Comparison of ENCODE assay signal across 13 cellular contexts in genomic region chr6:137819740-137820139, GRCh38. TPM values are rescaled to one million over a fixed set of nuclear protein-coding genes. Genes with fewer than 3 reads are reported as not detected.
DNase-seq lines count a peak whose midpoint lies in the region; ATAC-seq, FAIRE-seq and TF ChIP-seq lines count a peak whose summit lies in the region.
"Had no signal": no experiment of that assay in that cellular context is flagged by ENCODE, and none has a peak within 500 bp of the region (broad histone marks: within the 10 kb centered on the region; RNA-seq: fewer than 3 reads in every experiment).

No MANE protein-coding gene starts in this region.

- no peaks in the 10 kb centered on the region for H3K79me2 ChIP-seq in GM12878 (ENCODE audit: control insufficient read depth, insufficient read depth, low read length)

- BruUV-seq in GM12878 (replicated peaks; lab: Mats Ljungman, UMichigan) = no TSS peak

- H3K27me3 Mint-ChIP-seq in activated T-cell treated with anti-CD3 and anti-CD28 coated beads, Interleukin-2, amount 50 U/mL, for 72 hours (ENCODE audit: low read depth) = no peaks in the 10 kb centered on the region
- no peaks in the 10 kb centered on the region for H3K27me3 Mint-ChIP-seq in stimulated activated naive CD8-positive, alpha-beta T cell treated with anti-CD3 and anti-CD28 coated beads, Interleukin-15, Interleukin-2, amounts not matched to agents 100 ng/mL and 50 ng/mL, for 24 hours

- CTCF ChIA-PET in GM12878 (lab: Yijun Ruan, JAX) = interaction anchor here (1.1 to 1.7 kb wide), 2 partner anchors 20 to 33 kb away, joined by 3 to 10 read pairs; no protein-coding TSS in a partner anchor

- H3K36me3 Mint-ChIP-seq in activated T-cell treated with anti-CD3 and anti-CD28 coated beads, Interleukin-2, amount 50 U/mL, for 72 hours (ENCODE audit: insufficient read depth in 2 of 2) = peaks cover 0 to 8% of the 10 kb centered on the region in 2 donors
- H3K36me3 Mint-ChIP-seq in stimulated activated naive CD8-positive, alpha-beta T cell treated with anti-CD3 and anti-CD28 coated beads, Interleukin-15, Interleukin-2, amounts not matched to agents 100 ng/mL and 50 ng/mL, for 24 hours (ENCODE audit: low read depth) = peaks cover 9% of the 10 kb centered on the region

- H3K9ac ChIP-seq in GM12878 (ENCODE audit: control insufficient read depth, insufficient read depth, low read length) = no peak overlapping the region

- peak overlapping the region; percentile 38 to 77 for H3K4me3 Mint-ChIP-seq in activated T-cell treated with anti-CD3 and anti-CD28 coated beads, Interleukin-2, amount 50 U/mL, for 72 hours
- H3K4me3 Mint-ChIP-seq in stimulated activated naive CD8-positive, alpha-beta T cell treated with anti-CD3 and anti-CD28 coated beads, Interleukin-15, Interleukin-2, amounts not matched to agents 100 ng/mL and 50 ng/mL, for 24 hours = peak overlapping the region; percentile 58

- peak overlapping the region; percentile 51 for H3K4me2 ChIP-seq in GM12878 (ENCODE audit: control insufficient read depth, insufficient read depth)

- TF ChIP-seq POLR2A in GM12878 (IDR thresholded peaks at IDR 0.05; ENCODE audit: low read depth, low read length) = no peak

- RAD21 ChIA-PET in GM12878 (lab: Charles Lee; ENCODE audit: unreplicated experiment) = interaction anchor here (0.5 to 4.2 kb wide), 9 partner anchors 9 to 111 kb away, joined by 3 to 12 read pairs (median 5); no protein-coding TSS in a partner anchor

- DNase-seq in activated T-cell treated with anti-CD3 and anti-CD28 coated beads, Interleukin-2, amount 50 U/mL, for 72 hours = peak; percentile 31 to 53
- DNase-seq in activated T-cell treated with anti-CD3 and anti-CD28 coated beads, Interleukin-2, amount 50 U/mL, for 48 hours = no peak
- DNase-seq in GM12878 (ENCODE audit: low read depth, low spot score) = peak; percentile 59
- DNase-seq in upper lobe of right lung = no peak
- no peak for DNase-seq in small intestine
- DNase-seq: midbrain, NCI-H1930 had no signal

- no peaks in the 10 kb centered on the region for H3K27me3 ChIP-seq in GM12878 (replicated peaks in 1 of 2; ENCODE audit: control insufficient read depth in 2 of 2, insufficient read depth in 2 of 2, low read length in 1 of 2)
- no peaks in the 10 kb centered on the region for H3K27me3 ChIP-seq in upper lobe of right lung
- H3K27me3 ChIP-seq in small intestine (ENCODE audit: control insufficient read depth in 2 of 2, insufficient read depth in 2 of 2, low read length in 2 of 2) = no peaks in the 10 kb centered on the region

- SMC1A ChIA-PET in GM12878 (lab: Charles Lee; ENCODE audit: uncharacterized antibody, unreplicated experiment) = interaction anchor here (0.7 to 2.9 kb wide), 11 partner anchors 8 to 112 kb away, joined by 3 to 23 read pairs (median 5); partner anchors contain the start of gene TNFAIP3

- no peak for TF ChIP-seq CTCF in GM12878 (IDR thresholded peaks at IDR 0.05 in 2 of 3, conservative IDR thresholded peaks at IDR 0.05 in 1 of 3; ENCODE audit: control insufficient read depth in 2 of 3, extremely low read depth in 1 of 3, insufficient read depth in 1 of 3, low read depth in 3 of 3, low read length in 3 of 3)
- TF ChIP-seq CTCF in upper lobe of right lung (IDR thresholded peaks at IDR 0.05) = no peak

- peaks cover 29% of the 10 kb centered on the region for H3K4me1 ChIP-seq in GM12878 (ENCODE audit: control insufficient read depth, insufficient read depth, low read length)
- H3K4me1 ChIP-seq in upper lobe of right lung = peaks cover 33% of the 10 kb centered on the region
- no peaks in the 10 kb centered on the region for H3K4me1 ChIP-seq in small intestine (ENCODE audit: control insufficient read depth in 2 of 2, insufficient read depth in 1 of 2, low read depth in 1 of 2, low read length in 1 of 2)

- TF ChIP-seq RAD21 in GM12878 (IDR thresholded peaks at IDR 0.05; ENCODE audit: insufficient read depth, low read depth, low read length) = no peak

- no peaks in the 10 kb centered on the region for H4K20me1 ChIP-seq in GM12878 (ENCODE audit: control insufficient read depth, insufficient read depth)

- FAIRE-seq in GM12878 (lab: Jason Lieb, UNC) = no peak
- FAIRE-seq in small intestine (lab: Jason Lieb, UNC) = no peak
- FAIRE-seq: endometrium, G401.6, HTR-8/SVneo had no signal

- no peak for TF ChIP-seq EP300 in GM12878 (IDR thresholded peaks at IDR 0.05; ENCODE audit: borderline replicate concordance in 1 of 2, control insufficient read depth in 1 of 2, low read depth in 2 of 2, low read length in 2 of 2)

- no peaks in the 10 kb centered on the region for H3K36me3 ChIP-seq in KOPT-K1 (ENCODE audit: insufficient read depth, low read length)
- H3K36me3 ChIP-seq in GM12878 (ENCODE audit: control insufficient read depth in 2 of 2, insufficient read depth in 2 of 2, low read length in 1 of 2) = no peaks in the 10 kb centered on the region
- no peaks in the 10 kb centered on the region for H3K36me3 ChIP-seq in upper lobe of right lung
- no peaks in the 10 kb centered on the region for H3K36me3 ChIP-seq in small intestine (ENCODE audit: control insufficient read depth in 2 of 2, insufficient read depth in 2 of 2, low read length in 2 of 2)

- H3K9me3 Mint-ChIP-seq in activated T-cell treated with anti-CD3 and anti-CD28 coated beads, Interleukin-2, amount 50 U/mL, for 72 hours = peaks cover 0 to 2% of the 10 kb centered on the region in 2 donors
- no peaks in the 10 kb centered on the region for H3K9me3 Mint-ChIP-seq in stimulated activated naive CD8-positive, alpha-beta T cell treated with anti-CD3 and anti-CD28 coated beads, Interleukin-15, Interleukin-2, amounts not matched to agents 100 ng/mL and 50 ng/mL, for 24 hours

- H3K27ac ChIP-seq in KOPT-K1 (ENCODE audit: low read depth, low read length, poor library complexity, severe bottlenecking) = peak overlapping the region; percentile 63
- peak overlapping the region; percentile 51 for H3K27ac ChIP-seq in GM12878 (ENCODE audit: control insufficient read depth, insufficient read depth)
- H3K27ac ChIP-seq in upper lobe of right lung = no peak overlapping the region
- no peak overlapping the region for H3K27ac ChIP-seq in small intestine (ENCODE audit: low read depth in 1 of 2, low read length in 1 of 2)

- POLR2A ChIA-PET in GM12878 (lab: Charles Lee) = interaction anchor here (0.6 to 2.9 kb wide), 4 partner anchors 9 to 76 kb away, joined by 3 to 15 read pairs (median 4); partner anchors contain the start of gene TNFAIP3

- H3K4me3 ChIP-seq in GM12878 (no peak overlapping the region), upper lobe of right lung (no peak overlapping the region), small intestine (ENCODE audit: low read depth in 1 of 2, low read length in 2 of 2) (no peak overlapping the region)

- H3K27ac Mint-ChIP-seq in activated T-cell treated with anti-CD3 and anti-CD28 coated beads, Interleukin-2, amount 50 U/mL, for 72 hours = peak overlapping the region; percentile 73
- H3K27ac Mint-ChIP-seq in stimulated activated naive CD8-positive, alpha-beta T cell treated with anti-CD3 and anti-CD28 coated beads, Interleukin-15, Interleukin-2, amounts not matched to agents 100 ng/mL and 50 ng/mL, for 24 hours = peak overlapping the region; percentile 88

- peak overlapping the region; percentile 83 for H2AFZ ChIP-seq in GM12878 (ENCODE audit: control insufficient read depth, low read depth, low read length)

- intact Hi-C loops in GM12878 (cut with micrococcal nuclease; ENCODE audit: unreplicated experiment) = no loop called here
- intact Hi-C loops in upper lobe of right lung (cut with DNase I) = no loop called here

- WGBS in GM12878 (ENCODE audit: insufficient coverage, insufficient replicate concordance, low lambda C conversion rate, missing lambda C conversion rate) = 0% methylated on average over 2 of the region's 2 CpGs
- 59 to 80% (median 74%) methylated on average over 2 of the region's 2 CpGs for WGBS in small intestine, 3 donors

- H3K9me3 ChIP-seq in KOPT-K1 (ENCODE audit: insufficient read depth, low read length, poor library complexity, severe bottlenecking) = no peaks in the 10 kb centered on the region
- H3K9me3 ChIP-seq in GM12878 (replicated peaks; ENCODE audit: control insufficient read depth, insufficient read depth, low read length) = no peaks in the 10 kb centered on the region; the same call in 2 of the 3 replicates
- H3K9me3 ChIP-seq in upper lobe of right lung = no peaks in the 10 kb centered on the region
- no peaks in the 10 kb centered on the region for H3K9me3 ChIP-seq in small intestine (ENCODE audit: control insufficient read depth, low read depth)

- H3K4me1 Mint-ChIP-seq in activated T-cell treated with anti-CD3 and anti-CD28 coated beads, Interleukin-2, amount 50 U/mL, for 72 hours (ENCODE audit: low read depth) = peaks cover 92% of the 10 kb centered on the region
- H3K4me1 Mint-ChIP-seq in stimulated activated naive CD8-positive, alpha-beta T cell treated with anti-CD3 and anti-CD28 coated beads, Interleukin-15, Interleukin-2, amounts not matched to agents 100 ng/mL and 50 ng/mL, for 24 hours (ENCODE audit: low read depth) = peaks cover 91% of the 10 kb centered on the region

- ATAC-seq in activated T-cell treated with anti-CD3 and anti-CD28 coated beads, Interleukin-2, amount 50 U/mL, for 72 hours (replicated peaks in 1 of 2) = peak; percentile 55 to 67
- ATAC-seq in GM12878 (peak; percentile 73), GM21717 (IDR thresholded peaks at IDR 0.05; ENCODE audit: unreplicated experiment) (no peak), upper lobe of right lung (no peak)

- in situ Hi-C loops in GM12878 (cut with MboI) = no loop called here

TF ChIP-seq in GM12878, 131 proteins besides CTCF, POLR2A, EP300 and RAD21 (continues in another document):
- TF ChIP-seq MTA3 (IDR thresholded peaks at IDR 0.05; ENCODE audit: borderline replicate concordance, low read length) = no peak
- TF ChIP-seq ZSCAN29 (IDR thresholded peaks at IDR 0.05) = no peak

RNA-seq across cellular contexts. Expression of gene TNFAIP3, which starts 47.3 kb away (rescaled TPM):
- 100 to 1,000 TPM; 350 to 510 TPM for total RNA-seq in activated T-cell treated with anti-CD3 and anti-CD28 coated beads, Interleukin-2, amount 50 U/mL, for 72 hours
- total RNA-seq in GM12878 (2013; cell fraction: nucleolus; rRNA removed) = 258 and 260 TPM in 2 replicates
- 84.0 and 96.8 TPM in 2 replicates for total RNA-seq in GM12878 (2014; rRNA removed)
- total RNA-seq in GM12878 (2014; rRNA removed; fragmentation: Illumina TruSeq; extraction: Trizol) = 81.4 and 82.4 TPM in 2 replicates
- total RNA-seq in GM12878 (2021) = 220 and 229 TPM in 2 replicates
- 59.4 TPM for polyA plus RNA-seq in GM12878 (2011; ENCODE audit: low read depth)
- 308 and 350 TPM in 2 replicates for polyA plus RNA-seq in GM12878 (2011; rRNA removed)
- 204 and 210 TPM in 2 replicates for polyA plus RNA-seq in GM12878 (2011; cell fraction: cytosol; rRNA removed)
- polyA plus RNA-seq in GM12878 (2011; cell fraction: nucleus; rRNA removed) = 565 and 695 TPM in 2 replicates
- 64.6 and 107 TPM in 2 replicates for polyA plus RNA-seq in GM12878 (2012)
- 149 and 171 TPM in 2 replicates for polyA plus RNA-seq in GM12878 (2014; fragmentation: Illumina TruSeq; extraction: Trizol)
- 10 to 100 TPM; 18.0 to 31.5 TPM for polyA plus RNA-seq in GM12878 (2014; fragmentation: Nextera tagmentation; extraction: Ambion mirVana)
- polyA plus RNA-seq in GM12878 (2014; rRNA removed) = 138 and 149 TPM in 2 replicates
- polyA plus RNA-seq in GM12878 (2016; fragmentation: Nextera tagmentation; extraction: Ambion mirVana) = 100 to 1,000 TPM; 126 to 128 TPM
- polyA minus RNA-seq in GM12878 (2011; rRNA and poly(A)+ RNA removed) = 268 and 281 TPM in 2 replicates
- 95.9 and 104 TPM in 2 replicates for polyA minus RNA-seq in GM12878 (2011; cell fraction: cytosol; rRNA and poly(A)+ RNA removed)
- 243 and 270 TPM in 2 replicates for polyA minus RNA-seq in GM12878 (2011; cell fraction: nucleus; rRNA and poly(A)+ RNA removed)
- 45.9 TPM for total RNA-seq in upper lobe of right lung
- polyA plus RNA-seq in small intestine = 10 to 100 TPM; 10.8 to 16.1 (median 14.5) TPM

Comparison
In these comparisons a context has a peak if more than half of its experiments do, and no peak if none do; other contexts are left out.
1. DNase-seq: peak in activated T-cell treated with anti-CD3 and anti-CD28 coated beads, Interleukin-2, amount 50 U/mL, for 72 hours (2 of 2) and GM12878 (single experiment); none in activated T-cell treated with anti-CD3 and anti-CD28 coated beads, Interleukin-2, amount 50 U/mL, for 48 hours (0 of 2), upper lobe of right lung (single experiment) and small intestine (single experiment).
2. ATAC-seq: peak in activated T-cell treated with anti-CD3 and anti-CD28 coated beads, Interleukin-2, amount 50 U/mL, for 72 hours (2 of 2) and GM12878 (single experiment); none in GM21717 (single experiment) and upper lobe of right lung (single experiment).
3. H3K27ac ChIP-seq: peak in KOPT-K1 (single experiment) and GM12878 (single experiment); none in upper lobe of right lung (single experiment) and small intestine (0 of 2).